15 cellular contexts compared by ENCODE assay signal in the genomic region with DNA sequence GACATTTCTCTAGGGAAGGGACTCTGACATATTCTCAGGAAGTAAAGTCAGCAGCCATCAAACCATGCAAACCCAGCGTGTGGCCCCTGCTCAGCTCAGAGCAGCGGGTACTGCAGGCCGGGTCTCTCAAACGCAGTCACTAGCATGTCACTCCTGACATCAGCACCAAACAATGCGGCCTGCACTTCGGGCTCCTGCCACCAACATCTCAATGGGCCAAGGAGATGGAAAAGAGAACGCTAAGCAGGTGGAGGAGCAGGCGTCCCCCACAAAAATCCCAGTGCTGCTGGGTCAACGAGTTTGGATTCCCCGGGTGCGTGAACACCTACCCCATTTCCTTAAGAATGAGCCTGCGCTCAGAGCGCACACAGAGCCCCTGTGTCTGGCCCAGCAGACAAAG.
"Had no signal": no experiment of that assay in that cellular context is flagged by ENCODE, and none has a peak within 500 bp of the region (broad histone marks: within the 10 kb centered on the region; RNA-seq: fewer than 3 reads in every experiment).

No MANE protein-coding gene starts in this region.

- H3K4me3 Mint-ChIP-seq: activated B cell treated with CpG ODN at 0.5 μM for 24 hours; activated CD4-positive, alpha-beta T cell treated with anti-CD3 and anti-CD28 coated beads for 36 hours; activated naive CD8-positive, alpha-beta T cell; activated T-cell treated with anti-CD3 and anti-CD28 coated beads, Interleukin-2, amount 50 U/mL, for 4 hours; central memory CD8-positive, alpha-beta T cell; naive thymus-derived CD4-positive, alpha-beta T cell; neural progenitor cell; T-cell had no signal

- H3K36me3 Mint-ChIP-seq: neural progenitor cell had no signal

- H3K4me1 ChIP-seq: adrenal gland, neural progenitor cell had no signal

- H3K27ac ChIP-seq: adrenal gland, brain microvascular endothelial cell, neural progenitor cell, thoracic aorta, upper lobe of left lung had no signal

- H3K36me3 ChIP-seq: neural progenitor cell had no signal

- H3K4me3 ChIP-seq: adrenal gland, ascending aorta, neural progenitor cell, thoracic aorta, upper lobe of left lung had no signal

- H3K27me3 ChIP-seq: adrenal gland, ascending aorta, brain microvascular endothelial cell, neural progenitor cell, upper lobe of left lung had no signal

- H3K27me3 Mint-ChIP-seq: activated B cell treated with CpG ODN at 0.5 μM for 24 hours; activated CD4-positive, alpha-beta T cell treated with anti-CD3 and anti-CD28 coated beads for 36 hours; activated naive CD8-positive, alpha-beta T cell; central memory CD8-positive, alpha-beta T cell; naive thymus-derived CD4-positive, alpha-beta T cell; progenitor cell of endocrine pancreas; T-cell had no signal

- H3K27ac Mint-ChIP-seq: activated naive CD8-positive, alpha-beta T cell; activated T-helper 2 cell treated with anti-CD3 and anti-CD28 coated beads, Interferon-gamma antibody, Interleukin-2, Interleukin-4, amounts not matched to agents 10 μg/mL and 5 μg/mL and 100 μg/mL, durations not matched to agents 14 hours and 24 hours and 36 hours had no signal

- H3K9me3 ChIP-seq: adrenal gland, ascending aorta, thoracic aorta, upper lobe of left lung had no signal
